ENCODE assay signal across 27 cellular contexts in the genomic region with DNA sequence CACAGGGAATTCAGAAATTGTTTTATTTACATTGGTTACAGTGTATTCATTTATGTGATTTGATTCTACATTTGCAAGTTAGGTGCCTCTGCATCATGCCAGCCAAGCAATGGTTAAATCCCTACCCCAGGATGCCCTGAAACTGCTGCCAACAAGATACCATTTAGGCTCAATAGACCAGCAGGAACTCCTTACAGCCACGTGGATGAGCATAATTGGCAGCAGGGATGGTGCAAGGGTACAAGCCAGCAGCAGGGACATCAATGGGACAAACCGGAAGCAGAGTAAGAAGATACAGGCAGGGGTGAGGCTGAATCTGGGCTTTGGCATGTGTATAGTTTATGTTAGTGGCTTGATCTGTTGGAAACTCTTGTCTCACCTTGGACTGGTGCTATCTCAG.
"Had no signal": no experiment of that assay in that cellular context is flagged by ENCODE, and none has a peak within 500 bp of the region (broad histone marks: within the 10 kb centered on the region; RNA-seq: fewer than 3 reads in every experiment).

No MANE protein-coding gene starts in this region.

- ATAC-seq: foreskin keratinocyte; gastroesophageal sphincter; left lobe of liver; naive thymus-derived CD4-positive, alpha-beta T cell; right cardiac atrium; stimulated activated memory B cell treated with anti-CD40 and anti-IgM and Interleukin-4, amounts not matched to agents 10 μg/mL and 1 μg/mL and 100 μg/mL, for 72 hours; stimulated activated naive CD8-positive, alpha-beta T cell treated with anti-CD3 and anti-CD28 coated beads, Interleukin-15, Interleukin-2, amounts not matched to agents 100 U/mL and 50 U/mL, for 24 hours; upper lobe of right lung had no signal

- H3K27me3 ChIP-seq: esophagus muscularis mucosa, foreskin keratinocyte, gastroesophageal sphincter, heart left ventricle, hepatocyte, sigmoid colon, testis, tibial nerve, upper lobe of right lung, uterus had no signal

- H3K4me3 Mint-ChIP-seq: naive thymus-derived CD4-positive, alpha-beta T cell; nephron; stimulated activated memory B cell treated with anti-CD40 and anti-IgM and Interleukin-4, amounts not matched to agents 10 μg/mL and 1 μg/mL and 100 μg/mL, for 72 hours had no signal

- H3K9me3 Mint-ChIP-seq: naive thymus-derived CD4-positive, alpha-beta T cell; nephron; stimulated activated memory B cell treated with anti-CD40 and anti-IgM and Interleukin-4, amounts not matched to agents 10 μg/mL and 1 μg/mL and 100 μg/mL, for 72 hours had no signal

- H3K27ac ChIP-seq: coronary artery, esophagus muscularis mucosa, foreskin keratinocyte, gastroesophageal sphincter, heart left ventricle, hepatocyte, prostate gland, sigmoid colon, testis, tibial nerve, upper lobe of right lung, uterus had no signal

- H3K36me3 ChIP-seq: esophagus muscularis mucosa, gastroesophageal sphincter, heart left ventricle, prostate gland, sigmoid colon, tibial nerve, upper lobe of right lung, uterus had no signal

- H2AFZ ChIP-seq: hepatocyte had no signal

- H3K4me3 ChIP-seq: coronary artery, esophagus muscularis mucosa, gastroesophageal sphincter, heart left ventricle, hepatocyte, prostate gland, sigmoid colon, testis, tibial nerve, upper lobe of right lung, uterus had no signal

- DNase-seq: dermis blood vessel endothelial cell; effector memory CD4-positive, alpha-beta T cell; foreskin keratinocyte; heart left ventricle; kidney; mesendoderm; midbrain; naive thymus-derived CD4-positive, alpha-beta T cell; nucleus accumbens; right cardiac atrium; sigmoid colon; stimulated activated CD4-positive, alpha-beta T cell treated with anti-CD3 and anti-CD28 coated beads, Interleukin-2, amount 100 ng/mL, for 24 hours; stimulated activated CD4-positive, alpha-beta T cell treated with anti-CD3 and anti-CD28 coated beads, Interleukin-4, amount 100 ng/mL, for 24 hours; stimulated activated naive CD8-positive, alpha-beta T cell treated with anti-CD3 and anti-CD28 coated beads, Interleukin-15, Interleukin-2, amounts not matched to agents 100 U/mL and 50 U/mL, for 24 hours; substantia nigra; testis; upper lobe of right lung; uterus had no signal

- H3K79me2 ChIP-seq: hepatocyte had no signal

- H3K4me2 ChIP-seq: hepatocyte had no signal

- H3K4me1 ChIP-seq: foreskin keratinocyte, heart left ventricle, prostate gland, sigmoid colon, testis, tibial nerve, upper lobe of right lung, uterus had no signal

- H3K27me3 Mint-ChIP-seq: stimulated activated memory B cell treated with anti-CD40 and anti-IgM and Interleukin-4, amounts not matched to agents 10 μg/mL and 1 μg/mL and 100 μg/mL, for 72 hours had no signal

- H3K9me3 ChIP-seq: esophagus muscularis mucosa, gastroesophageal sphincter, heart left ventricle, prostate gland, sigmoid colon, testis, tibial nerve, upper lobe of right lung, uterus had no signal

- H3K27ac Mint-ChIP-seq: naive thymus-derived CD4-positive, alpha-beta T cell; nephron; stimulated activated memory B cell treated with anti-CD40 and anti-IgM and Interleukin-4, amounts not matched to agents 10 μg/mL and 1 μg/mL and 100 μg/mL, for 72 hours had no signal

- H3K36me3 Mint-ChIP-seq: naive thymus-derived CD4-positive, alpha-beta T cell; stimulated activated memory B cell treated with anti-CD40 and anti-IgM and Interleukin-4, amounts not matched to agents 10 μg/mL and 1 μg/mL and 100 μg/mL, for 72 hours had no signal

- H3K4me1 Mint-ChIP-seq: naive thymus-derived CD4-positive, alpha-beta T cell; stimulated activated memory B cell treated with anti-CD40 and anti-IgM and Interleukin-4, amounts not matched to agents 10 μg/mL and 1 μg/mL and 100 μg/mL, for 72 hours had no signal
